In the genomic region with DNA sequence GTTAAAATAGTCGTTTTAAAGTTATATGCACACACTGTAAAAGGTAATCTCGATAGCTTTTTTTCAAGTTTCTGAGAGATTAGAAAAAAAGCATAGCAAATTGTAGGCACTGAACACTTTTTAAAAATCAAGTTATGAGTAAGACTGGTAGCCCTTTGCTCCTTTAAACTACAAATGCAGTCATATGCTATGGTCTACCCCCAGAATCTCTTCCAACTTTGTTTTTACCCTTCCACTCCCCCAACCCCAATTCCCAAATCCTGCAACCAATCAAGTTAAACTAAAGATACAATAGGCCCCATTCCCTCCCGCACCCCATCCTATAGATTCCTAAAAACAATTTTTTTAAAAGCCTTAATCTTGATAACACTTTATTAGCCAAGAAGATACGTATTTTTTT, we compare ENCODE assay signal across 8 cellular contexts. TPM values are rescaled to one million over a fixed set of nuclear protein-coding genes. Genes with fewer than 3 reads are reported as not detected.
DNase-seq lines count a peak whose midpoint lies in the region; ATAC-seq and TF ChIP-seq lines count a peak whose summit lies in the region.

No MANE protein-coding gene starts in this region.

- ATAC-seq in GM19023 (IDR thresholded peaks at IDR 0.05; ENCODE audit: unreplicated experiment) = no peak

- peak overlapping the region in 8 of 10 experiments; percentile 76 to 92 (median 82); a peak in 13 of 20 replicates for H3K4me3 ChIP-seq in BLaER1 treated with 17β-estradiol and CSF1 and Interleukin-3, amounts not matched to agents 10 nM and 100 nM
- peak overlapping the region; percentile 89 for H3K4me3 ChIP-seq in NT2/D1 (ENCODE audit: insufficient read length, low read depth)
- peak overlapping the region; percentile 76 for H3K4me3 ChIP-seq in fibroblast of pulmonary artery (replicated peaks; ENCODE audit: low read depth, low read length)

- TF ChIP-seq CTCF in fibroblast of pulmonary artery (IDR thresholded peaks at IDR 0.05; ENCODE audit: low read length, missing control alignments) (no peak), osteocyte (IDR thresholded peaks at IDR 0.05) (no peak)

- H3K27ac Mint-ChIP-seq in osteocyte (ENCODE audit: unreplicated experiment) = peak overlapping the region; percentile 98

- DNase-seq in NT2/D1 (ENCODE audit: low read depth, low spot score) (no peak), fibroblast of pulmonary artery (ENCODE audit: low read depth) (no peak), osteocyte (ENCODE audit: extremely low spot score, unreplicated experiment) (no peak), NCI-H526 treated with DMSO at 0.1 percent for 48 hours (lab: John Stamatoyannopoulos, UW) (no peak), DMS153 treated with DMSO at 0.1 percent for 48 hours (lab: John Stamatoyannopoulos, UW; ENCODE audit: unreplicated experiment) (no peak)
- DNase-seq in activated naive CD4-positive, alpha-beta T cell treated with anti-CD3 and anti-CD28 coated beads, Interleukin-2, amount 50 U/mL, for 16 hours = no peak

- H3K4me1 Mint-ChIP-seq in osteocyte (ENCODE audit: unreplicated experiment) = peaks cover 33% of the 10 kb centered on the region

- H3K27ac ChIP-seq in BLaER1 treated with 17β-estradiol and CSF1 and Interleukin-3, amounts not matched to agents 10 nM and 100 nM = peak overlapping the region in 3 of 11 experiments; percentile 99 to 100 (median 99); a peak in 5 of 22 replicates

- peak overlapping the region; percentile 66 to 93 (median 78); a peak in 20 of 22 replicates for H3K4me2 ChIP-seq in BLaER1 treated with 17β-estradiol and CSF1 and Interleukin-3, amounts not matched to agents 10 nM and 100 nM

- no peaks in the 10 kb centered on the region for H3K9me3 ChIP-seq in BLaER1 treated with 17β-estradiol and CSF1 and Interleukin-3, amounts not matched to agents 10 nM and 100 nM (replicated peaks in 1 of 11)
- no peaks in the 10 kb centered on the region for H3K9me3 ChIP-seq in NT2/D1 (ENCODE audit: insufficient read depth, low read length)

- H3K36me3 Mint-ChIP-seq in osteocyte (ENCODE audit: unreplicated experiment) = no peaks in the 10 kb centered on the region

- H3K4me1 ChIP-seq in BLaER1 treated with 17β-estradiol and CSF1 and Interleukin-3, amounts not matched to agents 10 nM and 100 nM = peaks cover 14 to 48% (median 24%) of the 10 kb centered on the region in 10 experiments; a peak in 19 of 20 replicates
- no peaks in the 10 kb centered on the region for H3K4me1 ChIP-seq in NT2/D1 (ENCODE audit: insufficient read depth, insufficient read length)

- no peaks in the 10 kb centered on the region for H3K27me3 Mint-ChIP-seq in osteocyte (ENCODE audit: unreplicated experiment)

- H4K20me1 ChIP-seq in BLaER1 treated with 17β-estradiol and CSF1 and Interleukin-3, amounts not matched to agents 10 nM and 100 nM = no peaks in the 10 kb centered on the region

- H3K9ac ChIP-seq in BLaER1 treated with 17β-estradiol and CSF1 and Interleukin-3, amounts not matched to agents 10 nM and 100 nM = peak overlapping the region in 9 of 11 experiments; percentile 94 to 100 (median 99); a peak in 15 of 22 replicates
- peak overlapping the region; percentile 98 for H3K9ac ChIP-seq in NT2/D1 (ENCODE audit: insufficient read length, low read depth)

- 0 out of 22 replicates have a peak, but pooled peaks cover 0 to 4% (median 0%) of the 10 kb centered on the region in 11 experiments for H3K27me3 ChIP-seq in BLaER1 treated with 17β-estradiol and CSF1 and Interleukin-3, amounts not matched to agents 10 nM and 100 nM
- no peaks in the 10 kb centered on the region for H3K27me3 ChIP-seq in NT2/D1 (ENCODE audit: insufficient read depth, insufficient read length)

- peak overlapping the region; percentile 82 for H3K4me3 Mint-ChIP-seq in osteocyte (ENCODE audit: unreplicated experiment)

- no peaks in the 10 kb centered on the region for H3K36me3 ChIP-seq in BLaER1 treated with 17β-estradiol and CSF1 and Interleukin-3, amounts not matched to agents 10 nM and 100 nM
- H3K36me3 ChIP-seq in NT2/D1 (ENCODE audit: insufficient read depth, insufficient read length, low read length) = no peaks in the 10 kb centered on the region

- H3K9me3 Mint-ChIP-seq in osteocyte (ENCODE audit: unreplicated experiment) = no peaks in the 10 kb centered on the region

RNA-seq across cellular contexts. Expression of a gene that starts 0.7 kb away (rescaled TPM):
- total RNA-seq in osteocyte = 81.5 and 82.9 TPM in 2 replicates
